In the genomic region with DNA sequence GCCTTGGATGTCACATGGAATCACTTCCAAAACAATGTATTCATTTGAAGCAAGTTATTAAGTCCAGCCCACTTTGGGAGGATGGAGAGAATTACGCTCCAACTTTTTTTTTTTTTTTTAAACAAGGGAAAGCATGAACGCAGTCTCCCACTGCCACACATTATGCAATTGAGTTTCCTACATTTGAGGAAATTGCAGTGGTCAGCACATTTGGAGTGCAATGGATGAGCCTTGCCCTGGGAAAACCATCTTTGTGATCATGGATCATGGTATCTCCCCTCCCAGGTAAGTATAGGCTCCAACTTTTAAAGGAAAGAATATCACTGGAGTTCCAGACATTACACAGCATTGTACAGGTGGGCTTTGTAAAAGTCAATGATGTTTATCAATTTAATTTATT, we compare ENCODE assay signal across 11 cellular contexts. TPM values are rescaled to one million over a fixed set of nuclear protein-coding genes. Genes with fewer than 3 reads are reported as not detected.
"Had no signal": no experiment of that assay in that cellular context is flagged by ENCODE, and none has a peak within 500 bp of the region (broad histone marks: within the 10 kb centered on the region; RNA-seq: fewer than 3 reads in every experiment).

No MANE protein-coding gene starts in this region.

- FAIRE-seq: H1, H54 had no signal

- DNase-seq: GM23248, H9, HCEC 1CT, HFFc6, Kasumi-1, KG1 had no signal

- H3K9ac ChIP-seq: GM23248 had no signal

- H3K27ac Mint-ChIP-seq: H9, HFFc6, IgD-negative memory B cell had no signal

- H3K27ac ChIP-seq: GM23248, HL-60 had no signal

- H2AFZ ChIP-seq: GM23248 had no signal

- H3K4me3 ChIP-seq: GM23248 had no signal

- H3K4me3 Mint-ChIP-seq: H9, HFFc6, IgD-negative memory B cell had no signal

- H3K4me1 Mint-ChIP-seq: H9, IgD-negative memory B cell had no signal

RNA-seq across cellular contexts. Expression of gene MAP10, which starts 26.7 kb away (rescaled TPM):
- total RNA-seq: HT1080 had no signal
